ENCODE assay signal across 32 cellular contexts in genomic region chr6:150844371-150844770, GRCh38.
"Had no signal": no experiment of that assay in that cellular context is flagged by ENCODE, and none has a peak within 500 bp of the region (broad histone marks: within the 10 kb centered on the region; RNA-seq: fewer than 3 reads in every experiment).

No MANE protein-coding gene starts in this region.

- H3K27me3 ChIP-seq: adrenal gland, body of pancreas, brain microvascular endothelial cell, breast epithelium had no signal

- H3K4me1 ChIP-seq: adrenal gland, body of pancreas, breast epithelium had no signal

- ATAC-seq: activated CD8-positive, alpha-beta T cell treated with anti-CD3 and anti-CD28 coated beads for 36 hours; activated naive CD4-positive, alpha-beta T cell treated with anti-CD3 and anti-CD28 coated beads, Interleukin-2, amount 50 U/mL, for 72 hours; activated T-cell treated with anti-CD3 and anti-CD28 coated beads, Interleukin-2, amount 50 U/mL, for 4 hours; activated T-cell treated with anti-CD3 and anti-CD28 coated beads, Interleukin-2, amount 50 U/mL, for 72 hours; activated T-helper 17 cell treated with anti-CD3 and anti-CD28 coated beads, Interleukin-2, amount 50 U/mL, for 72 hours; body of pancreas had no signal

- H3K27ac ChIP-seq: adrenal gland, body of pancreas, brain microvascular endothelial cell, breast epithelium, VCaP had no signal

- H3K9me3 ChIP-seq: adrenal gland, body of pancreas, breast epithelium had no signal

- DNase-seq: activated B cell treated with CpG ODN at 0.5 μM for 24 hours; activated CD4-positive, alpha-beta memory T cell treated with anti-CD3 and anti-CD28 coated beads for 36 hours; activated CD4-positive, alpha-beta T cell treated with anti-CD3 and anti-CD28 coated beads for 4 hours; activated CD4-positive, alpha-beta T cell treated with anti-CD3 and anti-CD28 coated beads, Interleukin-2, amount 10 ng/mL, durations not matched to agents 24 days and 14 days; activated CD4-positive, alpha-beta T cell treated with anti-CD3 and anti-CD28 coated beads, Interleukin-2, amount 50 U/mL, for 1 hour; activated CD4-positive, alpha-beta T cell treated with anti-CD3 and anti-CD28 coated beads, Interleukin-2, amount 50 U/mL, for 4 hours; activated CD4-positive, CD25-positive, alpha-beta regulatory T cell treated with anti-CD3 and anti-CD28 coated beads, Interleukin-2, amount 50 U/mL, for 72 hours; activated CD8-positive, alpha-beta memory T cell treated with anti-CD3 and anti-CD28 coated beads, Interleukin-2, amount 50 U/mL, for 4 hours; activated CD8-positive, alpha-beta T cell treated with anti-CD3 and anti-CD28 coated beads for 36 hours; activated effector memory CD4-positive, alpha-beta T cell treated with anti-CD3 and anti-CD28 coated beads, Interleukin-2, amount 50 U/mL, for 16 hours; activated gamma-delta T cell treated with Interleukin-2 at 50 U/mL for 16 hours; activated naive CD4-positive, alpha-beta T cell; activated naive CD4-positive, alpha-beta T cell treated with anti-CD3 and anti-CD28 coated beads for 36 hours; activated naive CD4-positive, alpha-beta T cell treated with anti-CD3 and anti-CD28 coated beads, Interleukin-2, amount 50 U/mL, for 16 hours; activated naive CD8-positive, alpha-beta T cell treated with anti-CD3 and anti-CD28 coated beads for 36 hours; activated T-cell treated with anti-CD3 and anti-CD28 coated beads for 4 hours; activated T-cell treated with anti-CD3 and anti-CD28 coated beads, Interleukin-2, amount 50 U/mL, for 1 hour; activated T-cell treated with anti-CD3 and anti-CD28 coated beads, Interleukin-2, amount 50 U/mL, for 4 hours; activated T-cell treated with anti-CD3 and anti-CD28 coated beads, Interleukin-2, amount 50 U/mL, for 72 hours; adrenal gland; amniotic stem cell; aorta; body of pancreas; brain microvascular endothelial cell; central memory CD4-positive, alpha-beta T cell; T-helper 1 cell; T-helper 2 cell; T-helper 9 cell had no signal

- H3K36me3 ChIP-seq: adrenal gland, brain microvascular endothelial cell, breast epithelium had no signal

- H3K4me3 ChIP-seq: adrenal gland, body of pancreas, breast epithelium had no signal
